Comparison of ENCODE assay signal across 8 cellular contexts in the genomic region with DNA sequence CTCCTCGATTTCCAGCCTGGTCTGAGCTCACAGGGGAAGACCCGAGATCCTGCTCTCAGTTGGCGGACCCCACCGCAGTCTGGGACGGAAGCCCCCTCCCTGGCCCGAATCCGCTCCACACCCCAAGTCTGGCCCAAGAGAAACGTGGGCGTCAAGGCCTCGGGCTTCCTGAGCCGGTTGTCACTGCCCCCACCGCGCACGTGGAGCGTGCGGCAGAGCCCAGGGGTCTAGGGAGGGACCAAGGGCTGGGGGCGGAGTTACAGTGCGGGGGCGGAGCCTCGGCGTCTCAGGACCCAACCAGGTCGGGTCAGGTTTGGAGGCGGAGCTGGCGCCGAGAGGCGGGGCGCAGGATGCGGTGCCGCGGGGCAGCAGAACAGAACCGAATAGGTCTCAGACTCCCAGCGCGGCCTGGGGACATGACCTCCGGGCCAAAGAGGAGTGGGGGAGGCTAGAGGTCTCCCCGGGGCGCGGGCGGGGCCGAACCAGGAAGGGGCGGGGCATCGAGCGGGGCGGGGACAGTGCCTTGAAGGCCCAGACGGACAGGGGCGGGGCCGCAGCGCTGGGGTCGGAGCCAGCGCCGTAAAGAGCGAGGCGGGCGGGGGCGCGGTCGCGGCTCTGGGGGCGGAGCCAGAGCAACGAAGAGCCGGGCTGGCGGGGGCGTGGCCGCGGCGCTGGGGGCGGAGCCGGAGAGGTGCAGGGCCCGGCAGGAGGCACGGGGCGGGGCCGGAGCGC. TPM values are rescaled to one million over a fixed set of nuclear protein-coding genes. Genes with fewer than 3 reads are reported as not detected.
DNase-seq lines count a peak whose midpoint lies in the region; FAIRE-seq and TF ChIP-seq lines count a peak whose summit lies in the region.

No MANE protein-coding gene starts in this region.

- no peak for FAIRE-seq in H54 (lab: Jason Lieb, UNC)

- DNase-seq in EL (peak; percentile 93), H54 (ENCODE audit: insufficient read length, low spot score) (peak; percentile 100), M059J (ENCODE audit: low read depth) (peak; percentile 89), SK-MEL-5 (ENCODE audit: low read depth, low spot score) (peak; percentile 89), glomerular endothelial cell (ENCODE audit: extremely low read depth, low read depth, low spot score) (peak; percentile 45), occipital lobe (lab: John Stamatoyannopoulos, UW) (peak; percentile 93), suprapubic skin (ENCODE audit: low spot score in 2 of 2) (peak; percentile 97)

- WGBS in suprapubic skin: no CpG with 5 or more reads among the region's 72 CpGs

- peaks cover 20% of the 10 kb centered on the region for H3K4me1 Mint-ChIP-seq in activated naive CD4-positive, alpha-beta T cell treated with anti-CD3 and anti-CD28 coated beads, Interleukin-2, amount 50 U/mL, for 24 hours

- H3K4me3 Mint-ChIP-seq in activated naive CD4-positive, alpha-beta T cell treated with anti-CD3 and anti-CD28 coated beads, Interleukin-2, amount 50 U/mL, for 24 hours: peak overlapping the region; percentile 85

- no peak overlapping the region for H3K27ac ChIP-seq in suprapubic skin

- no peak for TF ChIP-seq EP300 in suprapubic skin (IDR thresholded peaks at IDR 0.05)

- no peaks in the 10 kb centered on the region for H3K27me3 ChIP-seq in suprapubic skin

- no peaks in the 10 kb centered on the region for H3K9me3 Mint-ChIP-seq in activated naive CD4-positive, alpha-beta T cell treated with anti-CD3 and anti-CD28 coated beads, Interleukin-2, amount 50 U/mL, for 24 hours

- TF ChIP-seq POLR2A in H54 (IDR thresholded peaks at IDR 0.05; ENCODE audit: low read depth, low read length) (no peak), suprapubic skin (IDR thresholded peaks at IDR 0.05) (no peak)

- no peaks in the 10 kb centered on the region for H3K9me3 ChIP-seq in suprapubic skin

- peak overlapping the region; percentile 83 for H3K27ac Mint-ChIP-seq in activated naive CD4-positive, alpha-beta T cell treated with anti-CD3 and anti-CD28 coated beads, Interleukin-2, amount 50 U/mL, for 24 hours

- in situ Hi-C loops in SK-MEL-5 (cut with HindIII; ENCODE audit: low pct_unique_long_range_greater_than_20kb, low sequenced_read_pairs): no loop called here

- TF ChIP-seq CTCF in suprapubic skin (IDR thresholded peaks at IDR 0.05): no peak

- H3K36me3 ChIP-seq in suprapubic skin: no peaks in the 10 kb centered on the region

- H3K36me3 Mint-ChIP-seq in activated naive CD4-positive, alpha-beta T cell treated with anti-CD3 and anti-CD28 coated beads, Interleukin-2, amount 50 U/mL, for 24 hours: peaks cover 1% of the 10 kb centered on the region

- H3K4me3 ChIP-seq in suprapubic skin: peak overlapping the region; percentile 65

- no peaks in the 10 kb centered on the region for H3K27me3 Mint-ChIP-seq in activated naive CD4-positive, alpha-beta T cell treated with anti-CD3 and anti-CD28 coated beads, Interleukin-2, amount 50 U/mL, for 24 hours

- H3K4me1 ChIP-seq in suprapubic skin: peaks cover 38% of the 10 kb centered on the region

RNA-seq across cellular contexts. Expression of a gene that starts 0.4 kb away (rescaled TPM):
- total RNA-seq in M059J (2014; rRNA removed; shearing (Covaris generic)): 0.10 and 1.9 TPM in 2 replicates
- total RNA-seq in SK-MEL-5 (2014; rRNA removed; shearing (Covaris generic)): 0.13 and 0.29 TPM in 2 replicates
- 2.4 and 2.8 TPM in 2 replicates for polyA plus RNA-seq in SK-MEL-5 (2015; cell fraction: cytosol; rRNA removed)
- 1.8 and 2.3 TPM in 2 replicates for polyA plus RNA-seq in SK-MEL-5 (2015; cell fraction: nucleus; rRNA removed)
- 1.6 and 3.3 TPM in 2 replicates for total RNA-seq in glomerular endothelial cell
- total RNA-seq in occipital lobe: 1.2 TPM
- total RNA-seq in suprapubic skin: 1 to 10 TPM; 4.2 to 9.3 (median 5.1) TPM

Comparison
In these comparisons a context has a peak if more than half of its experiments do, and no peak if none do; other contexts are left out.
1. DNase-seq: peak in every context shown above with its lines; median percentile 100 in H54; 97 in suprapubic skin; 93 in EL; 93 in occipital lobe; 89 in M059J; 89 in SK-MEL-5; 45 in glomerular endothelial cell.